Comparison of ENCODE assay signal across 9 cellular contexts in genomic region chr9:110047232-110047954, GRCh38.
A peak's percentile ranks its signal among the peaks of the same experiment; 100 is the strongest.
DNase-seq lines count a peak whose midpoint lies in the region; ATAC-seq and TF ChIP-seq lines count a peak whose summit lies in the region.
"Had no signal": no experiment of that assay in that cellular context is flagged by ENCODE, and none has a peak within 500 bp of the region (broad histone marks: within the 10 kb centered on the region; RNA-seq: fewer than 3 reads in every experiment).

No MANE protein-coding gene starts in this region.

- peak overlapping the region in 1 of 2 donors; percentile 59 for H3K27ac Mint-ChIP-seq in effector memory CD8-positive, alpha-beta T cell

- H3K27me3 ChIP-seq in sigmoid colon (no peaks in the 10 kb centered on the region), testis (no peaks in the 10 kb centered on the region)

- H3K9me3 ChIP-seq in sigmoid colon, result no peaks in the 10 kb centered on the region
- no peaks in the 10 kb centered on the region for H3K9me3 ChIP-seq in testis

- peaks cover 8% of the 10 kb centered on the region for H3K36me3 Mint-ChIP-seq in effector memory CD8-positive, alpha-beta T cell (ENCODE audit: insufficient read depth)

- peak; percentile 26 for ATAC-seq in HG03442 (IDR thresholded peaks at IDR 0.05; ENCODE audit: unreplicated experiment)
- no peak for ATAC-seq in effector memory CD8-positive, alpha-beta T cell (replicated peaks)

- peak overlapping the region; percentile 84 to 85 for H3K4me3 Mint-ChIP-seq in effector memory CD8-positive, alpha-beta T cell

- peak; percentile 33 for DNase-seq in NCI-H146 treated with DMSO at 0.1 percent for 48 hours (lab: John Stamatoyannopoulos, UW; ENCODE audit: unreplicated experiment)
- DNase-seq in NCI-H146 (lab: John Stamatoyannopoulos, UW), result no peak
- DNase-seq in effector memory CD8-positive, alpha-beta T cell, result no peak
- no peak for DNase-seq in sigmoid colon
- no peak for DNase-seq in testis
- no peak for DNase-seq in cerebellar nuclear complex (lab: John Stamatoyannopoulos, UW)
- DNase-seq in head of caudate nucleus, result no peak

- peaks cover 28 to 37% of the 10 kb centered on the region in 2 donors for H3K27me3 Mint-ChIP-seq in effector memory CD8-positive, alpha-beta T cell

- H3K4me1 ChIP-seq in sigmoid colon (peaks cover 0 to 38% (median 23%) of the 10 kb centered on the region in 4 donors), testis (peaks cover 15% of the 10 kb centered on the region)

- no peak for TF ChIP-seq EP300 in sigmoid colon (IDR thresholded peaks at IDR 0.05)

- TF ChIP-seq POLR2A in sigmoid colon (IDR thresholded peaks at IDR 0.05), result no peak
- no peak for TF ChIP-seq POLR2A in testis (IDR thresholded peaks at IDR 0.05)

- no peaks in the 10 kb centered on the region for H3K9me3 Mint-ChIP-seq in effector memory CD8-positive, alpha-beta T cell

- H3K36me3 ChIP-seq in sigmoid colon, result no peaks in the 10 kb centered on the region
- H3K36me3 ChIP-seq in testis (ENCODE audit: low read depth, missing control alignments), result no peaks in the 10 kb centered on the region

- TF ChIP-seq CTCF in sigmoid colon (IDR thresholded peaks at IDR 0.05) (no peak), testis (IDR thresholded peaks at IDR 0.05) (no peak)

- H3K4me1 Mint-ChIP-seq in effector memory CD8-positive, alpha-beta T cell (ENCODE audit: low read depth in 2 of 2), result peaks cover 19 to 23% of the 10 kb centered on the region in 2 donors

- intact Hi-C loops in sigmoid colon (cut with DNase I) (loop anchor here (5.0 kb wide), 3 partner anchors 80 to 210 kb away; partner anchors contain the start of gene TXN), testis (cut with DNase I; ENCODE audit: low total_unique reads) (no loop called here), head of caudate nucleus (cut with DNase I) (no loop called here)

- H3K27ac ChIP-seq in sigmoid colon, result no peak overlapping the region
- H3K27ac ChIP-seq in testis, result no peak overlapping the region
- H3K27ac ChIP-seq: 22Rv1 had no signal

- 52 to 56% methylated on average over 7 of the region's 7 CpGs for WGBS in sigmoid colon, 2 donors
- 49 to 65% methylated on average over 7 of the region's 7 CpGs for WGBS in testis, 2 donors

- H3K4me3 ChIP-seq in sigmoid colon (peak overlapping the region in 3 of 4 donors; percentile 72 to 89 (median 85)), testis (no peak overlapping the region)

Comparison
In these comparisons a context has a peak if more than half of its experiments do, and no peak if none do; other contexts are left out.
1. H3K4me3 ChIP-seq: peak in sigmoid colon (3 of 4); none in testis (0 of 2).